In genomic region chr11:102005306-102005705, GRCh38 we compare ENCODE assay signal across 19 cellular contexts. TPM values are rescaled to one million over a fixed set of nuclear protein-coding genes. Genes with fewer than 3 reads are reported as not detected.
"Had no signal": no experiment of that assay in that cellular context is flagged by ENCODE, and none has a peak within 500 bp of the region (broad histone marks: within the 10 kb centered on the region; RNA-seq: fewer than 3 reads in every experiment).

No MANE protein-coding gene starts in this region.

- H3K36me3 Mint-ChIP-seq: memory B cell; naive thymus-derived CD4-positive, alpha-beta T cell; stimulated activated naive B cell treated with anti-CD40 and anti-IgM and Interleukin-4, amounts not matched to agents 10 μg/mL and 1 μg/mL and 100 μg/mL, for 72 hours had no signal

- H3K4me3 ChIP-seq: esophagus muscularis mucosa, gastrocnemius medialis, heart right ventricle, left ventricle myocardium inferior, lower lobe of right lung had no signal

- H3K36me3 ChIP-seq: gastrocnemius medialis, left ventricle myocardium inferior, lower lobe of right lung had no signal

- H3K27ac Mint-ChIP-seq: dendritic cell treated with granulocyte-macrophage colony-stimulating factor and Interleukin-4, amounts not matched to agents 40 ng/mL and 50 ng/mL, for 4 days; memory B cell; naive thymus-derived CD4-positive, alpha-beta T cell; stimulated activated naive B cell treated with anti-CD40 and anti-IgM and Interleukin-4, amounts not matched to agents 10 μg/mL and 1 μg/mL and 100 μg/mL, for 72 hours had no signal

- H3K27ac ChIP-seq: esophagus muscularis mucosa, gastrocnemius medialis, heart right ventricle, left ventricle myocardium inferior, lower lobe of right lung had no signal

- FAIRE-seq: keratinocyte had no signal

- H3K4me3 Mint-ChIP-seq: dendritic cell treated with granulocyte-macrophage colony-stimulating factor and Interleukin-4, amounts not matched to agents 40 ng/mL and 50 ng/mL, for 4 days; effector memory CD8-positive, alpha-beta T cell; immature natural killer cell; memory B cell; naive thymus-derived CD4-positive, alpha-beta T cell; stimulated activated naive B cell treated with anti-CD40 and anti-IgM and Interleukin-4, amounts not matched to agents 10 μg/mL and 1 μg/mL and 100 μg/mL, for 72 hours had no signal

- ATAC-seq: effector memory CD8-positive, alpha-beta T cell; gastrocnemius medialis; heart right ventricle; left cardiac atrium; lower lobe of right lung; naive thymus-derived CD4-positive, alpha-beta T cell; sciatic nerve; stimulated activated naive B cell treated with anti-CD40 and anti-IgM and Interleukin-4, amounts not matched to agents 10 μg/mL and 1 μg/mL and 100 μg/mL, for 72 hours had no signal

- H3K9me3 Mint-ChIP-seq: dendritic cell treated with granulocyte-macrophage colony-stimulating factor and Interleukin-4, amounts not matched to agents 40 ng/mL and 50 ng/mL, for 4 days; effector memory CD8-positive, alpha-beta T cell; immature natural killer cell; memory B cell; naive thymus-derived CD4-positive, alpha-beta T cell; stimulated activated naive B cell treated with anti-CD40 and anti-IgM and Interleukin-4, amounts not matched to agents 10 μg/mL and 1 μg/mL and 100 μg/mL, for 72 hours had no signal

- DNase-seq: effector memory CD8-positive, alpha-beta T cell; gastrocnemius medialis; heart right ventricle; immature natural killer cell; left cardiac atrium; left ventricle myocardium inferior; lower lobe of right lung; naive thymus-derived CD4-positive, alpha-beta T cell; posterior cingulate gyrus; stimulated activated CD4-positive, alpha-beta T cell treated with anti-CD3 and anti-CD28 coated beads, Interleukin-2, amount 100 ng/mL, for 24 hours; stimulated activated CD4-positive, alpha-beta T cell treated with anti-CD3 and anti-CD28 coated beads, Interleukin-4, amount 100 ng/mL, for 4 hours; stimulated activated naive B cell treated with anti-CD40 and anti-IgM and Interleukin-4, amounts not matched to agents 10 μg/mL and 1 μg/mL and 100 μg/mL, for 72 hours; trophoblast cell had no signal

- H3K9me3 ChIP-seq: esophagus muscularis mucosa, gastrocnemius medialis, heart right ventricle, left ventricle myocardium inferior, lower lobe of right lung had no signal

- H3K4me1 ChIP-seq: gastrocnemius medialis, lower lobe of right lung had no signal

- H3K4me1 Mint-ChIP-seq: memory B cell; stimulated activated naive B cell treated with anti-CD40 and anti-IgM and Interleukin-4, amounts not matched to agents 10 μg/mL and 1 μg/mL and 100 μg/mL, for 72 hours had no signal

- H3K27me3 ChIP-seq: esophagus muscularis mucosa, gastrocnemius medialis, heart right ventricle had no signal

RNA-seq across cellular contexts. Expression of gene CFAP300, which starts 41.9 kb away (rescaled TPM):
- total RNA-seq: naive thymus-derived CD4-positive, alpha-beta T cell had no signal
- polyA plus RNA-seq: immature natural killer cell; naive thymus-derived CD4-positive, alpha-beta T cell; neural cell had no signal
